In genomic region chr9:125409637-125410521, GRCh38 we compare ENCODE assay signal across 8 cellular contexts.
DNase-seq lines count a peak whose midpoint lies in the region; ATAC-seq and TF ChIP-seq lines count a peak whose summit lies in the region.

No MANE protein-coding gene starts in this region.

- H4K8ac ChIP-seq in mesenchymal stem cell (ENCODE audit: low read length), result peak overlapping the region; percentile 39

- H3K4me3 ChIP-seq in NB4 (ENCODE audit: low read depth, low read length) (no peak overlapping the region), mesenchymal stem cell (ENCODE audit: insufficient read depth in 1 of 2, low read depth in 1 of 2, low read length in 2 of 2) (no peak overlapping the region)

- H3K9me3 ChIP-seq in mesenchymal stem cell (ENCODE audit: control insufficient read depth, low read length), result no peaks in the 10 kb centered on the region

- CTCF ChIA-PET in activated CD8-positive, alpha-beta memory T cell treated with anti-CD3 and anti-CD28 coated beads, Interleukin-2, amount 10 ng/mL, durations not matched to agents 7 days and 5 days (lab: Charles Lee), result interaction anchor here (1.0 to 3.0 kb wide), 2 partner anchors 9 to 221 kb away, joined by 3 to 17 read pairs; no protein-coding TSS in a partner anchor

- H3K9ac ChIP-seq in mesenchymal stem cell (ENCODE audit: low read length), result no peak overlapping the region

- no peaks in the 10 kb centered on the region for H3K9me3 Mint-ChIP-seq in activated CD8-positive, alpha-beta memory T cell treated with anti-CD3 and anti-CD28 coated beads, Interleukin-2, amount 10 ng/mL, durations not matched to agents 7 days and 5 days (ENCODE audit: low read depth)
- H3K9me3 Mint-ChIP-seq in activated T-cell treated with anti-CD3 and anti-CD28 coated beads, Interleukin-2, amount 50 U/mL, for 72 hours, result peaks cover 0 to 3% of the 10 kb centered on the region in 2 donors

- H2AFZ ChIP-seq in mesenchymal stem cell (ENCODE audit: low read depth, low read length), result peak overlapping the region; percentile 15

- peaks cover 14% of the 10 kb centered on the region for H3K4me1 ChIP-seq in mesenchymal stem cell (ENCODE audit: control insufficient read depth, insufficient read depth, low read depth, low read length)

- no peak for TF ChIP-seq CTCF in NB4 (IDR thresholded peaks at IDR 0.05; ENCODE audit: low read depth, low read length)

- peak; percentile 56 for ATAC-seq in activated CD8-positive, alpha-beta memory T cell treated with anti-CD3 and anti-CD28 coated beads, Interleukin-2, amount 10 ng/mL, durations not matched to agents 7 days and 5 days
- peak; percentile 47 to 79 for ATAC-seq in activated T-cell treated with anti-CD3 and anti-CD28 coated beads, Interleukin-2, amount 50 U/mL, for 72 hours (replicated peaks in 1 of 2)
- ATAC-seq in HG02623 (IDR thresholded peaks at IDR 0.05; ENCODE audit: unreplicated experiment) (no peak), HG02970 (IDR thresholded peaks at IDR 0.05; ENCODE audit: low FRiP score, unreplicated experiment) (no peak)

- H3K36me3 ChIP-seq in mesenchymal stem cell (ENCODE audit: control insufficient read depth in 1 of 2, insufficient read depth in 2 of 2, low read depth in 1 of 2, low read length in 2 of 2), result peaks cover 0 to 5% of the 10 kb centered on the region in 2 experiments

- peak overlapping the region in 1 of 2 experiments; percentile 11 for H3K4ac ChIP-seq in mesenchymal stem cell (ENCODE audit: low read depth in 1 of 2, low read length in 2 of 2)

- peak; percentile 73 for DNase-seq in activated CD8-positive, alpha-beta memory T cell treated with anti-CD3 and anti-CD28 coated beads, Interleukin-2, amount 10 ng/mL, durations not matched to agents 7 days and 5 days
- no peak for DNase-seq in activated CD8-positive, alpha-beta memory T cell treated with anti-CD3 and anti-CD28 coated beads, Interleukin-2, amount 50 U/mL, for 4 hours
- peak; percentile 69 for DNase-seq in NB4 (ENCODE audit: low read depth)
- DNase-seq in activated T-cell treated with anti-CD3 and anti-CD28 coated beads, Interleukin-2, amount 50 U/mL, for 72 hours, result peak; percentile 25 to 73
- peak; percentile 34 for DNase-seq in mesenchymal stem cell
- DNase-seq in medulla oblongata (ENCODE audit: extremely low spot score), result no peak

- H3K27ac ChIP-seq in mesenchymal stem cell (ENCODE audit: low read length, poor library complexity, severe bottlenecking), result no peak overlapping the region

- H2BK120ac ChIP-seq in mesenchymal stem cell (ENCODE audit: low read depth, low read length), result no peak overlapping the region

- peaks cover 12% of the 10 kb centered on the region for H3K4me1 Mint-ChIP-seq in activated CD8-positive, alpha-beta memory T cell treated with anti-CD3 and anti-CD28 coated beads, Interleukin-2, amount 10 ng/mL, durations not matched to agents 7 days and 5 days
- peaks cover 21% of the 10 kb centered on the region for H3K4me1 Mint-ChIP-seq in activated T-cell treated with anti-CD3 and anti-CD28 coated beads, Interleukin-2, amount 50 U/mL, for 72 hours (ENCODE audit: low read depth)

- H4K91ac ChIP-seq in mesenchymal stem cell (ENCODE audit: low read length), result peak overlapping the region; percentile 46

- H3K27me3 Mint-ChIP-seq in activated CD8-positive, alpha-beta memory T cell treated with anti-CD3 and anti-CD28 coated beads, Interleukin-2, amount 10 ng/mL, durations not matched to agents 7 days and 5 days, result peaks cover 22% of the 10 kb centered on the region
- peaks cover 36% of the 10 kb centered on the region for H3K27me3 Mint-ChIP-seq in activated T-cell treated with anti-CD3 and anti-CD28 coated beads, Interleukin-2, amount 50 U/mL, for 72 hours (ENCODE audit: low read depth)

- peaks cover 1% of the 10 kb centered on the region for H3K36me3 Mint-ChIP-seq in activated CD8-positive, alpha-beta memory T cell treated with anti-CD3 and anti-CD28 coated beads, Interleukin-2, amount 10 ng/mL, durations not matched to agents 7 days and 5 days
- peaks cover 0 to 6% of the 10 kb centered on the region in 2 donors for H3K36me3 Mint-ChIP-seq in activated T-cell treated with anti-CD3 and anti-CD28 coated beads, Interleukin-2, amount 50 U/mL, for 72 hours (ENCODE audit: insufficient read depth in 2 of 2)

- no peak overlapping the region for H2BK5ac ChIP-seq in mesenchymal stem cell (ENCODE audit: low read depth, low read length, poor library complexity, severe bottlenecking)

- no peak overlapping the region for H3K23ac ChIP-seq in mesenchymal stem cell (ENCODE audit: low read length in 2 of 2)

- peak overlapping the region in 1 of 2 experiments; percentile 79 for H2BK12ac ChIP-seq in mesenchymal stem cell (ENCODE audit: low read length in 2 of 2)

- H3K27ac Mint-ChIP-seq in activated CD8-positive, alpha-beta memory T cell treated with anti-CD3 and anti-CD28 coated beads, Interleukin-2, amount 10 ng/mL, durations not matched to agents 7 days and 5 days, result peak overlapping the region; percentile 10
- H3K27ac Mint-ChIP-seq in activated T-cell treated with anti-CD3 and anti-CD28 coated beads, Interleukin-2, amount 50 U/mL, for 72 hours, result no peak overlapping the region

- peak overlapping the region; percentile 73 for H2BK15ac ChIP-seq in mesenchymal stem cell (ENCODE audit: low read depth, poor library complexity, severe bottlenecking)

- H3K27me3 ChIP-seq in mesenchymal stem cell (ENCODE audit: control insufficient read depth in 1 of 2, insufficient read depth in 1 of 2, low read length in 2 of 2), result peaks cover 0 to 5% of the 10 kb centered on the region in 2 experiments

- no peak for TF ChIP-seq POLR2A in NB4 (IDR thresholded peaks at IDR 0.05; ENCODE audit: extremely low read depth, insufficient read length)

- peak overlapping the region in 1 of 2 experiments; percentile 74 for H3K18ac ChIP-seq in mesenchymal stem cell (ENCODE audit: low read depth in 1 of 2, low read length in 2 of 2)

- H2AK5ac ChIP-seq in mesenchymal stem cell (ENCODE audit: low read length, severe bottlenecking), result no peak overlapping the region

- WGBS in mesenchymal stem cell, result 97% methylated on average over 13 of the region's 13 CpGs

- H3K14ac ChIP-seq in mesenchymal stem cell (ENCODE audit: low read length in 2 of 2), result peak overlapping the region in 1 of 2 experiments; percentile 92

- H3K79me1 ChIP-seq in mesenchymal stem cell (replicated peaks; ENCODE audit: low read length, poor library complexity, severe bottlenecking), result no peaks in the 10 kb centered on the region

- H3K4me2 ChIP-seq in mesenchymal stem cell (ENCODE audit: low read length, poor library complexity, severe bottlenecking), result no peak overlapping the region

- H3K4me3 Mint-ChIP-seq in activated CD8-positive, alpha-beta memory T cell treated with anti-CD3 and anti-CD28 coated beads, Interleukin-2, amount 10 ng/mL, durations not matched to agents 7 days and 5 days, result peak overlapping the region; percentile 37
- peak overlapping the region; percentile 30 to 62 for H3K4me3 Mint-ChIP-seq in activated T-cell treated with anti-CD3 and anti-CD28 coated beads, Interleukin-2, amount 50 U/mL, for 72 hours

Comparison
In these comparisons a context has a peak if more than half of its experiments do, and no peak if none do; other contexts are left out.
1. DNase-seq: peak in activated CD8-positive, alpha-beta memory T cell treated with anti-CD3 and anti-CD28 coated beads, Interleukin-2, amount 10 ng/mL, durations not matched to agents 7 days and 5 days (single experiment), NB4 (single experiment), activated T-cell treated with anti-CD3 and anti-CD28 coated beads, Interleukin-2, amount 50 U/mL, for 72 hours (2 of 2) and mesenchymal stem cell (single experiment); none in activated CD8-positive, alpha-beta memory T cell treated with anti-CD3 and anti-CD28 coated beads, Interleukin-2, amount 50 U/mL, for 4 hours (single experiment) and medulla oblongata (single experiment).
2. ATAC-seq: peak in activated CD8-positive, alpha-beta memory T cell treated with anti-CD3 and anti-CD28 coated beads, Interleukin-2, amount 10 ng/mL, durations not matched to agents 7 days and 5 days (single experiment) and activated T-cell treated with anti-CD3 and anti-CD28 coated beads, Interleukin-2, amount 50 U/mL, for 72 hours (2 of 2); none in HG02623 (single experiment) and HG02970 (single experiment).